8 cellular contexts compared by ENCODE assay signal in genomic region chr19:32971715-32972540, GRCh38. TPM values are rescaled to one million over a fixed set of nuclear protein-coding genes. Genes with fewer than 3 reads are reported as not detected.
DNase-seq lines count a peak whose midpoint lies in the region; ATAC-seq and TF ChIP-seq lines count a peak whose summit lies in the region.

CEP89 (minus strand) TSS chr19:32971958; CDS start chr19:32971874, 84 bp downstream.
FAAP24 (plus strand) TSS chr19:32972242; CDS start chr19:32973197, 955 bp downstream.

- no peaks in the 10 kb centered on the region; the same call in 1 of the 2 replicates for H3K27me3 Mint-ChIP-seq in WTC11 (ENCODE audit: low read depth)

- H3K27ac ChIP-seq in spleen = peak within 1 kb of the TSS; percentile 64 to 92 (median 86)

- CTCF ChIA-PET in WTC11 (lab: Charles Lee) = interaction anchor here (0.5 to 2.0 kb wide), 7 partner anchors 61 to 282 kb away, joined by 3 to 6 read pairs (median 4); partner anchors contain the start of gene SLC7A9

- H3K27me3 ChIP-seq in spleen (replicated peaks in 1 of 7) = no peaks in the 10 kb centered on the region

- no peaks in the 10 kb centered on the region for H3K9me3 Mint-ChIP-seq in WTC11

- ATAC-seq in HG03175 (IDR thresholded peaks at IDR 0.05; ENCODE audit: unreplicated experiment) = peak; percentile 100
- peak; percentile 98 for ATAC-seq in WTC11

- WGBS in spleen, 5 donors = 0 to 2% (median 1%) methylated on average over 46 to 57 of the region's 57 CpGs

- POLR2A ChIA-PET in WTC11 (lab: Charles Lee) = interaction anchor here (1.0 kb wide), 1 partner anchor 51 kb away, joined by 3 read pairs; no protein-coding TSS in a partner anchor

- intact Hi-C loops in spleen (cut with DNase I; ENCODE audit: low total_unique reads) = no loop called here

- peaks cover 3% of the 10 kb centered on the region; the same call in 1 of the 2 replicates for H3K4me1 Mint-ChIP-seq in WTC11

- no peak for TF ChIP-seq CTCF in WTC11 (IDR thresholded peaks at IDR 0.05)
- peak in 4 of 11 experiments; percentile 17 to 53 (median 44) for TF ChIP-seq CTCF in spleen (IDR thresholded peaks at IDR 0.05 in 8 of 11, conservative IDR thresholded peaks at IDR 0.05 in 3 of 11)

- peak within 1 kb of the TSS; percentile 63 to 97 (median 91) for H3K4me3 ChIP-seq in spleen

- in situ Hi-C loops in GM18951 (cut with MboI; ENCODE audit: low sequenced_read_pairs, unreplicated experiment) = loop anchor here (10.0 kb wide), 1 partner anchor 143 kb away; no protein-coding TSS in a partner anchor

- peak within 1 kb of the TSS; percentile 97 for H3K4me3 Mint-ChIP-seq in WTC11

- peaks cover 5 to 39% (median 26%) of the 10 kb centered on the region in 6 donors for H3K4me1 ChIP-seq in spleen

- H3K36me3 Mint-ChIP-seq in WTC11 = peaks cover 8% of the 10 kb centered on the region; the same call in 1 of the 2 replicates

- DNase-seq in AG08396 (ENCODE audit: low spot score) (peak; percentile 99), NCI-H2227 treated with DMSO at 0.1 percent for 48 hours (lab: John Stamatoyannopoulos, UW) (peak; percentile 100), WTC11 (ENCODE audit: low spot score) (peak; percentile 99), iris pigment epithelial cell (ENCODE audit: low read depth) (peak; percentile 99), spleen (peak; percentile 98)
- peak; percentile 98 for DNase-seq in central memory CD4-positive, alpha-beta T cell

- TF ChIP-seq POLR2A in GM18951 (IDR thresholded peaks at IDR 0.05; ENCODE audit: extremely low read depth, insufficient read depth, insufficient read length) = peak; percentile 87
- no peak for TF ChIP-seq POLR2A in spleen (IDR thresholded peaks at IDR 0.05)

- peaks cover 0 to 18% (median 6%) of the 10 kb centered on the region in 6 donors for H3K36me3 ChIP-seq in spleen

- H3K27ac Mint-ChIP-seq in WTC11 = peak within 1 kb of the TSS; percentile 90

- no peaks in the 10 kb centered on the region for H3K9me3 ChIP-seq in spleen

TF ChIP-seq in WTC11, 78 proteins besides CTCF, POLR2A, EP300 and RAD21:
- TF ChIP-seq ZNF219 (CRISPR knock-in tag; IDR thresholded peaks at IDR 0.05; ENCODE audit: borderline replicate concordance) (no peak), KAT7 (CRISPR knock-in tag; IDR thresholded peaks at IDR 0.05; ENCODE audit: borderline replicate concordance) (no peak), IRF2 (CRISPR knock-in tag; IDR thresholded peaks at IDR 0.05; ENCODE audit: borderline replicate concordance, low read depth) (no peak), CREM (CRISPR knock-in tag; IDR thresholded peaks at IDR 0.05) (peak; percentile 78), MYBL2 (CRISPR knock-in tag; IDR thresholded peaks at IDR 0.05) (peak; percentile 66; the same call in 1 of the 2 replicates), GABPB1 (CRISPR knock-in tag; IDR thresholded peaks at IDR 0.05) (peak; percentile 93), ZNF121 (CRISPR knock-in tag; IDR thresholded peaks at IDR 0.05) (0 out of 2 replicates have a peak, but pooled peaks have one; percentile 43), NFYB (CRISPR knock-in tag; conservative IDR thresholded peaks at IDR 0.05; ENCODE audit: low read depth) (peak; percentile 97), FOXJ3 (CRISPR knock-in tag; IDR thresholded peaks at IDR 0.05; ENCODE audit: borderline replicate concordance) (no peak), PRDM15 (CRISPR knock-in tag; IDR thresholded peaks at IDR 0.05) (peak; percentile 50), FOXK1 (CRISPR knock-in tag; IDR thresholded peaks at IDR 0.05) (no peak), PRRX2 (CRISPR knock-in tag; IDR thresholded peaks at IDR 0.05) (no peak), NR3C1 (CRISPR knock-in tag; conservative IDR thresholded peaks at IDR 0.05; ENCODE audit: low read depth) (no peak), E2F5 (CRISPR knock-in tag; IDR thresholded peaks at IDR 0.05) (peak; percentile 85; the same call in 1 of the 2 replicates), USF2 (CRISPR knock-in tag; IDR thresholded peaks at IDR 0.05) (peak; percentile 56), FOXP4 (CRISPR knock-in tag; IDR thresholded peaks at IDR 0.05) (0 out of 2 replicates have a peak, but pooled peaks have one; percentile 28), SP1 (CRISPR knock-in tag; conservative IDR thresholded peaks at IDR 0.05) (peak; percentile 91), TP53 (CRISPR knock-in tag; IDR thresholded peaks at IDR 0.05) (no peak), ZBTB21 (CRISPR knock-in tag; IDR thresholded peaks at IDR 0.05; ENCODE audit: borderline replicate concordance) (no peak)
- TF ChIP-seq, protein P1, sequence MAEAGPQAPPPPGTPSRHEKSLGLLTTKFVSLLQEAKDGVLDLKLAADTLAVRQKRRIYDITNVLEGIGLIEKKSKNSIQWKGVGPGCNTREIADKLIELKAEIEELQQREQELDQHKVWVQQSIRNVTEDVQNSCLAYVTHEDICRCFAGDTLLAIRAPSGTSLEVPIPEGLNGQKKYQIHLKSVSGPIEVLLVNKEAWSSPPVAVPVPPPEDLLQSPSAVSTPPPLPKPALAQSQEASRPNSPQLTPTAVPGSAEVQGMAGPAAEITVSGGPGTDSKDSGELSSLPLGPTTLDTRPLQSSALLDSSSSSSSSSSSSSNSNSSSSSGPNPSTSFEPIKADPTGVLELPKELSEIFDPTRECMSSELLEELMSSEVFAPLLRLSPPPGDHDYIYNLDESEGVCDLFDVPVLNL (CRISPR knock-in tag; IDR thresholded peaks at IDR 0.05; ENCODE audit: borderline replicate concordance, low read depth) = peak; percentile 91

RNA-seq across cellular contexts. Expression of gene CEP89, which starts in this region (rescaled TPM):
- total RNA-seq in WTC11 (2021) = 21.1 to 22.5 TPM (median 21.6 TPM) in 3 replicates
- 10 to 100 TPM in 6 of 7 donors, 1 to 10 TPM in 1; 7.0 to 16.0 (median 11.9) TPM for total RNA-seq in spleen
- polyA plus RNA-seq in spleen = 1 to 10 TPM; 5.9 to 9.0 (median 8.1) TPM

RNA-seq across cellular contexts. Expression of gene FAAP24, which starts in this region (rescaled TPM):
- total RNA-seq in WTC11 (2021) = 5.2 to 6.2 TPM (median 5.3 TPM) in 3 replicates
- total RNA-seq in spleen = 1 to 10 TPM; 1.3 to 5.1 (median 2.9) TPM
- 1 to 10 TPM; 1.8 to 2.6 (median 2.2) TPM for polyA plus RNA-seq in spleen

Comparison
In these comparisons a context has a peak if more than half of its experiments do, and no peak if none do; other contexts are left out.
1. Peak in every context shown above with its lines: DNase-seq, ATAC-seq, H3K4me3 ChIP-seq and H3K27ac ChIP-seq.